11 cellular contexts compared by ENCODE assay signal in genomic region chr5:169686137-169686536, GRCh38. TPM values are rescaled to one million over a fixed set of nuclear protein-coding genes. Genes with fewer than 3 reads are reported as not detected.
DNase-seq lines count a peak whose midpoint lies in the region; ATAC-seq and TF ChIP-seq lines count a peak whose summit lies in the region.
"Had no signal": no experiment of that assay in that cellular context is flagged by ENCODE, and none has a peak within 500 bp of the region (broad histone marks: within the 10 kb centered on the region; RNA-seq: fewer than 3 reads in every experiment).

No MANE protein-coding gene starts in this region.

- no peak for DNase-seq in T-helper 2 cell treated with Interferon-gamma antibody and Interleukin-4, amounts not matched to agents 5 μg/mL and 100 μg/mL, for 36 hours (ENCODE audit: low spot score)
- DNase-seq in T-helper 2 cell, result no peak
- no peak for DNase-seq in memory B cell (ENCODE audit: low spot score in 2 of 2)
- DNase-seq in gastrocnemius medialis, result no peak
- DNase-seq in SW480 (ENCODE audit: low spot score), result no peak
- no peak for DNase-seq in activated CD8-positive, alpha-beta memory T cell treated with anti-CD3 and anti-CD28 coated beads, Interleukin-2, amount 50 U/mL, for 48 hours
- DNase-seq: naive thymus-derived CD8-positive, alpha-beta T cell; OCI-M1 had no signal

- TF ChIP-seq CTCF in gastrocnemius medialis (IDR thresholded peaks at IDR 0.05 in 4 of 5, conservative IDR thresholded peaks at IDR 0.05 in 1 of 5), result no peak

- no peaks in the 10 kb centered on the region for H3K9me3 Mint-ChIP-seq in T-helper 2 cell treated with Interferon-gamma antibody and Interleukin-4, amounts not matched to agents 5 μg/mL and 100 μg/mL, for 36 hours
- no peaks in the 10 kb centered on the region for H3K9me3 Mint-ChIP-seq in memory B cell
- H3K9me3 Mint-ChIP-seq: naive thymus-derived CD8-positive, alpha-beta T cell had no signal

- H3K36me3 ChIP-seq in gastrocnemius medialis, result no peaks in the 10 kb centered on the region

- peak overlapping the region; percentile 14 for H3K27ac Mint-ChIP-seq in T-helper 2 cell treated with Interferon-gamma antibody and Interleukin-4, amounts not matched to agents 5 μg/mL and 100 μg/mL, for 36 hours
- H3K27ac Mint-ChIP-seq in memory B cell, result peak overlapping the region; percentile 71

- H3K4me3 Mint-ChIP-seq in T-helper 2 cell treated with Interferon-gamma antibody and Interleukin-4, amounts not matched to agents 5 μg/mL and 100 μg/mL, for 36 hours, result no peak overlapping the region
- no peak overlapping the region for H3K4me3 Mint-ChIP-seq in memory B cell

- no peaks in the 10 kb centered on the region for H3K9me3 ChIP-seq in gastrocnemius medialis

- H3K36me3 Mint-ChIP-seq in T-helper 2 cell treated with Interferon-gamma antibody and Interleukin-4, amounts not matched to agents 5 μg/mL and 100 μg/mL, for 36 hours (ENCODE audit: low read depth), result peaks cover 75% of the 10 kb centered on the region
- H3K36me3 Mint-ChIP-seq in memory B cell, result peaks cover 44% of the 10 kb centered on the region

- peaks cover 3% of the 10 kb centered on the region for H3K4me1 Mint-ChIP-seq in T-helper 2 cell treated with Interferon-gamma antibody and Interleukin-4, amounts not matched to agents 5 μg/mL and 100 μg/mL, for 36 hours (ENCODE audit: low read depth)
- H3K4me1 Mint-ChIP-seq in memory B cell, result peaks cover 5% of the 10 kb centered on the region

- in situ Hi-C loops in gastrocnemius medialis (cut with MboI; ENCODE audit: low sequenced_read_pairs in 4 of 4), result no loop called here

- no peak overlapping the region for H3K27ac ChIP-seq in gastrocnemius medialis

- no peaks in the 10 kb centered on the region for H3K27me3 Mint-ChIP-seq in T-helper 2 cell treated with Interferon-gamma antibody and Interleukin-4, amounts not matched to agents 5 μg/mL and 100 μg/mL, for 36 hours (ENCODE audit: low read depth)
- H3K27me3 Mint-ChIP-seq in memory B cell, result no peaks in the 10 kb centered on the region
- H3K27me3 Mint-ChIP-seq: naive thymus-derived CD8-positive, alpha-beta T cell had no signal

- H3K27me3 ChIP-seq in gastrocnemius medialis, result no peaks in the 10 kb centered on the region

- peak; percentile 96 for ATAC-seq in GM21786 (IDR thresholded peaks at IDR 0.05; ENCODE audit: unreplicated experiment)
- ATAC-seq in HG03558 (IDR thresholded peaks at IDR 0.05; ENCODE audit: extremely low read depth, unreplicated experiment), result peak; percentile 79
- ATAC-seq in memory B cell (ENCODE audit: low read depth), result no peak
- ATAC-seq in gastrocnemius medialis, result no peak
- ATAC-seq: naive thymus-derived CD8-positive, alpha-beta T cell had no signal

- TF ChIP-seq POLR2A in gastrocnemius medialis (IDR thresholded peaks at IDR 0.05), result no peak

- H3K4me3 ChIP-seq in gastrocnemius medialis, result no peak overlapping the region

- H3K4me1 ChIP-seq in gastrocnemius medialis, result no peaks in the 10 kb centered on the region

- intact Hi-C loops in gastrocnemius medialis (cut with DNase I; ENCODE audit: low total_unique reads), result no loop called here

RNA-seq across cellular contexts. Expression of gene DOCK2, which starts 49.1 kb away (rescaled TPM):
- 1 to 10 TPM in 3 of 4 donors, under 1 TPM in 1; 0.32 to 5.3 (median 2.7) TPM for total RNA-seq in gastrocnemius medialis
- total RNA-seq: bronchial epithelial cell had no signal

Comparison
In these comparisons a context has a peak if more than half of its experiments do, and no peak if none do; other contexts are left out.
1. ATAC-seq: peak in GM21786 (single experiment) and HG03558 (single experiment); none in memory B cell (single experiment) and gastrocnemius medialis (0 of 2).